Comparison of ENCODE assay signal across 25 cellular contexts in the genomic region with DNA sequence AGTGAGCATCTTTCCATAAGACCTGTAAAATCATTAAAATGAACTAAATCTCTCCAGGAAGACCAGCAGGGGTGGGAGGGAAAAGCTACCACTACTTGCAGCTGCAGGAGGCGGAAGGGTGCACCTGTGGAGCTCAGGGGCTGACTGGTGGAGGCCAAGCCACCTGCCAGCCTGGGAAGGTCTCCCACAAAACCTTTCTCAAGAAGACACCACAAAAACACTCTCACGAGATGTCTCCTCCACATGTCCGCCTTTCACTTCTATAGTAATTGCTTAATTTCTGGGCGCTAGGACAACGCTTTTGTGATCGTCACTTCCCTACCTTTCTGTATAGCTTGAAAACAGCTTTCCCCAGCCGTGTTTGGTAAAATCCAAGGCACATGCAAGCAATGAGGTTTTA.
DNase-seq lines count a peak whose midpoint lies in the region; ATAC-seq and TF ChIP-seq lines count a peak whose summit lies in the region.
"Had no signal": no experiment of that assay in that cellular context is flagged by ENCODE, and none has a peak within 500 bp of the region (broad histone marks: within the 10 kb centered on the region; RNA-seq: fewer than 3 reads in every experiment).

No MANE protein-coding gene starts in this region.

- peak overlapping the region; percentile 13 for H2BK15ac ChIP-seq in mesenchymal stem cell (ENCODE audit: low read depth, poor library complexity, severe bottlenecking)

- H2BK5ac ChIP-seq in mesenchymal stem cell (ENCODE audit: low read depth, low read length, poor library complexity, severe bottlenecking), result no peak overlapping the region

- H3K4me3 ChIP-seq in Jurkat, Clone E6-1 (ENCODE audit: low read length), result no peak overlapping the region
- H3K4me3 ChIP-seq in NB4 (ENCODE audit: low read depth, low read length) (no peak overlapping the region), mesenchymal stem cell (ENCODE audit: insufficient read depth in 1 of 2, low read depth in 1 of 2, low read length in 2 of 2) (no peak overlapping the region), spleen (no peak overlapping the region)
- H3K4me3 ChIP-seq: left lung, upper lobe of right lung had no signal

- H3K36me3 ChIP-seq in mesenchymal stem cell (ENCODE audit: control insufficient read depth in 1 of 2, insufficient read depth in 2 of 2, low read depth in 1 of 2, low read length in 2 of 2) (no peaks in the 10 kb centered on the region), spleen (no peaks in the 10 kb centered on the region)
- H3K36me3 ChIP-seq: left lung, upper lobe of right lung, WERI-Rb-1 had no signal

- H3K4me1 ChIP-seq in mesenchymal stem cell (ENCODE audit: control insufficient read depth, insufficient read depth, low read depth, low read length) (peaks cover 22% of the 10 kb centered on the region), spleen (peaks cover 0 to 6% (median 0%) of the 10 kb centered on the region in 6 donors)
- H3K4me1 ChIP-seq: upper lobe of right lung had no signal

- H3K9ac ChIP-seq in mesenchymal stem cell (ENCODE audit: low read length), result no peak overlapping the region

- no peak for ATAC-seq in HG02981 (IDR thresholded peaks at IDR 0.05; ENCODE audit: unreplicated experiment)
- ATAC-seq in GM21390 (IDR thresholded peaks at IDR 0.05; ENCODE audit: unreplicated experiment), result no peak
- ATAC-seq in sciatic nerve, result no peak
- ATAC-seq: activated CD8-positive, alpha-beta memory T cell treated with anti-CD3 and anti-CD28 coated beads, Interleukin-2, amount 10 ng/mL, durations not matched to agents 7 days and 5 days; HCT116; left lung; naive thymus-derived CD8-positive, alpha-beta T cell; upper lobe of right lung had no signal

- 91% methylated on average over 7 of the region's 7 CpGs for WGBS in mesenchymal stem cell
- WGBS in spleen, 5 donors, result 72 to 85% (median 73%) methylated on average over 7 of the region's 7 CpGs

- H3K23ac ChIP-seq in mesenchymal stem cell (ENCODE audit: low read length in 2 of 2), result no peak overlapping the region

- no peaks in the 10 kb centered on the region for H3K9me3 ChIP-seq in mesenchymal stem cell (ENCODE audit: control insufficient read depth, low read length)
- H3K9me3 ChIP-seq in spleen, result no peaks in the 10 kb centered on the region
- H3K9me3 ChIP-seq: left lung, upper lobe of right lung had no signal

- peak; percentile 22 for DNase-seq in Jurkat, Clone E6-1 (ENCODE audit: low read depth, low spot score)
- DNase-seq in NB4 (ENCODE audit: low read depth), result peak; percentile 29
- no peak for DNase-seq in mesenchymal stem cell
- peak; percentile 47 for DNase-seq in spleen
- DNase-seq in sciatic nerve (ENCODE audit: low spot score), result no peak
- DNase-seq: activated CD4-positive, alpha-beta T cell treated with anti-CD3 and anti-CD28 coated beads, Interleukin-2, amount 10 ng/mL, durations not matched to agents 7 days and 5 days; activated CD8-positive, alpha-beta memory T cell treated with anti-CD3 and anti-CD28 coated beads, Interleukin-2, amount 10 ng/mL, durations not matched to agents 7 days and 5 days; activated naive CD4-positive, alpha-beta T cell; activated T-cell treated with anti-CD3 and anti-CD28 coated beads, Interleukin-2, amount 50 U/mL, for 48 hours; CD4-positive, CD25-positive, alpha-beta regulatory T cell; DND-41; Karpas-422; left lung; mesendoderm; naive thymus-derived CD8-positive, alpha-beta T cell; NCI-H1105; NCI-H187 treated with DMSO at 0.1 percent for 48 hours; NCI-H2171 treated with DMSO at 0.1 percent for 48 hours; NCI-H524; stimulated activated CD4-positive, alpha-beta T cell treated with anti-CD3 and anti-CD28 coated beads, Interleukin-2, amount 100 ng/mL, for 48 hours; upper lobe of right lung; WERI-Rb-1 had no signal

- intact Hi-C loops in spleen (cut with DNase I; ENCODE audit: low total_unique reads), result no loop called here
- intact Hi-C loops in sciatic nerve (cut with DNase I), result no loop called here

- H2BK12ac ChIP-seq in mesenchymal stem cell (ENCODE audit: low read length in 2 of 2), result peak overlapping the region in 1 of 2 experiments; percentile 68

- H4K8ac ChIP-seq in mesenchymal stem cell (ENCODE audit: low read length), result peak overlapping the region; percentile 19

- H3K27me3 ChIP-seq in mesenchymal stem cell (ENCODE audit: control insufficient read depth in 1 of 2, insufficient read depth in 1 of 2, low read length in 2 of 2) (no peaks in the 10 kb centered on the region), spleen (replicated peaks in 1 of 7) (peaks cover 0 to 7% (median 0%) of the 10 kb centered on the region in 7 donors)
- H3K27me3 ChIP-seq: upper lobe of right lung had no signal

- TF ChIP-seq POLR2A in NB4 (IDR thresholded peaks at IDR 0.05; ENCODE audit: extremely low read depth, insufficient read length) (no peak), spleen (IDR thresholded peaks at IDR 0.05) (no peak)

- H3K4me2 ChIP-seq in mesenchymal stem cell (ENCODE audit: low read length, poor library complexity, severe bottlenecking), result no peak overlapping the region

- no peak overlapping the region for H3K14ac ChIP-seq in mesenchymal stem cell (ENCODE audit: low read length in 2 of 2)

- H3K18ac ChIP-seq in mesenchymal stem cell (ENCODE audit: low read depth in 1 of 2, low read length in 2 of 2), result peak overlapping the region in 1 of 2 experiments; percentile 72

- peaks cover 54% of the 10 kb centered on the region for H3K79me1 ChIP-seq in mesenchymal stem cell (replicated peaks; ENCODE audit: low read length, poor library complexity, severe bottlenecking)

- no peak overlapping the region for H4K91ac ChIP-seq in mesenchymal stem cell (ENCODE audit: low read length)

- H2AK5ac ChIP-seq in mesenchymal stem cell (ENCODE audit: low read length, severe bottlenecking), result no peak overlapping the region

- no peak overlapping the region for H2AFZ ChIP-seq in mesenchymal stem cell (ENCODE audit: low read depth, low read length)

- peak overlapping the region; percentile 11 for H2BK120ac ChIP-seq in mesenchymal stem cell (ENCODE audit: low read depth, low read length)

- H3K4ac ChIP-seq in mesenchymal stem cell (ENCODE audit: low read depth in 1 of 2, low read length in 2 of 2), result no peak overlapping the region

- TF ChIP-seq CTCF in NB4 (IDR thresholded peaks at IDR 0.05; ENCODE audit: low read depth, low read length), result no peak
- TF ChIP-seq CTCF in spleen (IDR thresholded peaks at IDR 0.05 in 8 of 11, conservative IDR thresholded peaks at IDR 0.05 in 3 of 11), result no peak

- no peak overlapping the region for H3K27ac ChIP-seq in mesenchymal stem cell (ENCODE audit: low read length, poor library complexity, severe bottlenecking)
- no peak overlapping the region for H3K27ac ChIP-seq in spleen
- H3K27ac ChIP-seq: left lung, upper lobe of right lung, WERI-Rb-1 had no signal

Comparison
In these comparisons a context has a peak if more than half of its experiments do, and no peak if none do; other contexts are left out.
1. DNase-seq: peak in Jurkat, Clone E6-1 (single experiment), NB4 (single experiment) and spleen (single experiment); none in mesenchymal stem cell (single experiment) and sciatic nerve (single experiment).